In genomic region chr3:156674911-156675743, GRCh38 we compare ENCODE assay signal across 8 cellular contexts. TPM values are rescaled to one million over a fixed set of nuclear protein-coding genes. Genes with fewer than 3 reads are reported as not detected.
A peak's percentile ranks its signal among the peaks of the same experiment; 100 is the strongest.
DNase-seq lines count a peak whose midpoint lies in the region; ATAC-seq and TF ChIP-seq lines count a peak whose summit lies in the region.

No MANE protein-coding gene starts in this region.

- DNase-seq in NCI-H748 (lab: John Stamatoyannopoulos, UW; ENCODE audit: unreplicated experiment), result peak; percentile 58
- DNase-seq in NCI-H748 treated with DMSO at 0.1 percent for 48 hours (lab: John Stamatoyannopoulos, UW), result no peak
- peak; percentile 24 for DNase-seq in NCI-H526 treated with DMSO at 0.1 percent for 48 hours (lab: John Stamatoyannopoulos, UW)
- DNase-seq in activated T-cell treated with anti-CD3 and anti-CD28 coated beads for 4 hours, result peak; percentile 22
- DNase-seq in epithelial cell of proximal tubule (ENCODE audit: low read depth), result no peak
- DNase-seq in mucosa of descending colon, result peak; percentile 74 to 86 (median 80)
- DNase-seq in stimulated activated effector memory CD8-positive, alpha-beta T cell treated with anti-CD3 and anti-CD28 coated beads, Interleukin-12 subunit alpha, Interleukin-12 subunit beta, amount 100 ng/mL, for 72 hours (ENCODE audit: low spot score in 2 of 2), result peak; percentile 18 to 80
- DNase-seq in NCI-H2029 treated with DMSO at 0.1 percent for 48 hours (lab: John Stamatoyannopoulos, UW), result no peak

- no peaks in the 10 kb centered on the region for H3K9me3 ChIP-seq in mucosa of descending colon

- H3K36me3 Mint-ChIP-seq in stimulated activated effector memory CD8-positive, alpha-beta T cell treated with anti-CD3 and anti-CD28 coated beads, Interleukin-12 subunit alpha, Interleukin-12 subunit beta, amount 100 ng/mL, for 72 hours, result peaks cover 60% of the 10 kb centered on the region

- H3K4me1 Mint-ChIP-seq in stimulated activated effector memory CD8-positive, alpha-beta T cell treated with anti-CD3 and anti-CD28 coated beads, Interleukin-12 subunit alpha, Interleukin-12 subunit beta, amount 100 ng/mL, for 72 hours, result peaks cover 57% of the 10 kb centered on the region

- TF ChIP-seq CTCF in epithelial cell of proximal tubule (conservative IDR thresholded peaks at IDR 0.05; ENCODE audit: low read depth, low read length) (peak; percentile 43), mucosa of descending colon (IDR thresholded peaks at IDR 0.05) (peak; percentile 38)

- H3K27ac Mint-ChIP-seq in stimulated activated effector memory CD8-positive, alpha-beta T cell treated with anti-CD3 and anti-CD28 coated beads, Interleukin-12 subunit alpha, Interleukin-12 subunit beta, amount 100 ng/mL, for 72 hours, result peak overlapping the region; percentile 92

- intact Hi-C loops in mucosa of descending colon (cut with DNase I, micrococcal nuclease), result loop anchor here (5.0 to 10.0 kb wide), 3 partner anchors 120 to 460 kb away; partner anchors contain the start of gene SSR3 (in 1 of the 2)

- H3K4me3 Mint-ChIP-seq in stimulated activated effector memory CD8-positive, alpha-beta T cell treated with anti-CD3 and anti-CD28 coated beads, Interleukin-12 subunit alpha, Interleukin-12 subunit beta, amount 100 ng/mL, for 72 hours, result peak overlapping the region; percentile 88

- H3K9me3 Mint-ChIP-seq in stimulated activated effector memory CD8-positive, alpha-beta T cell treated with anti-CD3 and anti-CD28 coated beads, Interleukin-12 subunit alpha, Interleukin-12 subunit beta, amount 100 ng/mL, for 72 hours, result no peaks in the 10 kb centered on the region

- peak; percentile 39 for ATAC-seq in mucosa of descending colon
- ATAC-seq in stimulated activated effector memory CD8-positive, alpha-beta T cell treated with anti-CD3 and anti-CD28 coated beads, Interleukin-12 subunit alpha, Interleukin-12 subunit beta, amount 100 ng/mL, for 72 hours, result peak; percentile 6

- peaks cover 4% of the 10 kb centered on the region for H3K36me3 ChIP-seq in mucosa of descending colon (ENCODE audit: low read depth)

- peaks cover 26% of the 10 kb centered on the region for H3K4me1 ChIP-seq in mucosa of descending colon (ENCODE audit: low read depth)

- H3K4me3 ChIP-seq in epithelial cell of proximal tubule (ENCODE audit: low read depth, low read length) (peak overlapping the region; percentile 91), mucosa of descending colon (peak overlapping the region; percentile 86)

RNA-seq across cellular contexts. Expression of gene TIPARP, which starts 0.7 kb away (rescaled TPM):
- total RNA-seq in epithelial cell of proximal tubule (40.6 and 52.9 TPM in 2 replicates), mucosa of descending colon (10 to 100 TPM; 26.4 to 28.6 (median 26.7) TPM)

Comparison
In these comparisons a context has a peak if more than half of its experiments do, and no peak if none do; other contexts are left out.
1. DNase-seq: peak in NCI-H748 (single experiment), NCI-H526 treated with DMSO at 0.1 percent for 48 hours (single experiment), activated T-cell treated with anti-CD3 and anti-CD28 coated beads for 4 hours (single experiment), mucosa of descending colon (3 of 3) and stimulated activated effector memory CD8-positive, alpha-beta T cell treated with anti-CD3 and anti-CD28 coated beads, Interleukin-12 subunit alpha, Interleukin-12 subunit beta, amount 100 ng/mL, for 72 hours (2 of 2); none in NCI-H748 treated with DMSO at 0.1 percent for 48 hours (single experiment), epithelial cell of proximal tubule (single experiment) and NCI-H2029 treated with DMSO at 0.1 percent for 48 hours (single experiment).